ENCODE assay signal across 12 cellular contexts in the genomic region with DNA sequence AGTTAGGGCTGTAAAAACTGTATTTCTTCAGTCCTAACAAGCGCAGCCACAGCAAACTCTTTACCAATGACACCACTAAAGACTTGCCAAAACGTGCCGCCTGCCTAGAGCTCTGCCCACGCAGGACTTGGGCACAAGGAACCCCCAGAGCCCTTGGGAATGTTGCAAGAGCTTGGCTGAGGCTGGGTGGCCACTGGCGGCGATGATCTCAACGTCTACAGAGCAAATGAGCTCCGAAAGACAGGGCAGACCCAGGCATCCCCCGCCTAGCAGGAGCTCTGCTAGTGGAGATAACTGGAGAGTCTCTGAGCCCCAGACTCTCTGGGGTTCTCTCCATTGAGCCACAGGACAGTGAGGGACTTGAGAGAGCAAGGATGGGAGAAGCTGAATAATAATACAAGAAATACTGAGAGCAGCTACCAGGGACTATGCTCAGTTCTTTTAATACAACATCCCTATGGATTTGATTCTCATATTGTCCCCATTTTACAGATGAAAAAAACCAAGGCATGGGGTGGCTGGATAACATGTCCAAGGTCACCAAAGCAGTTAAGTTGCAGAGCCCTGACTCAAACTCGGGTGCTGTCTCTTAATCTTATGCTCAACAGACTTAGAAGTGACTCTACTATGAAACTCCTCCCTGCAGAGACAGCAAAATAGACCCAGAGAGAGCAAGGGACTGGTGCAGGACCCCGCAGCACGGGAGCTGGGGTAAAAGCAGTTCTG. TPM values are rescaled to one million over a fixed set of nuclear protein-coding genes. Genes with fewer than 3 reads are reported as not detected.
DNase-seq lines count a peak whose midpoint lies in the region; ATAC-seq and TF ChIP-seq lines count a peak whose summit lies in the region.
"Had no signal": no experiment of that assay in that cellular context is flagged by ENCODE, and none has a peak within 500 bp of the region (broad histone marks: within the 10 kb centered on the region; RNA-seq: fewer than 3 reads in every experiment).

No MANE protein-coding gene starts in this region.

- intact Hi-C loops in Right ventricle myocardium superior (cut with DNase I) (no loop called here), MCF 10A (cut with micrococcal nuclease) (no loop called here), aorta (cut with DNase I) (no loop called here)

- WGBS in aorta, 2 donors: 12 to 18% methylated on average over 12 of the region's 12 CpGs

- no peaks in the 10 kb centered on the region for H3K27me3 Mint-ChIP-seq in MCF 10A (ENCODE audit: insufficient read depth, unreplicated experiment)
- H3K27me3 Mint-ChIP-seq in activated T-cell treated with anti-CD3 and anti-CD28 coated beads, Interleukin-2, amount 50 U/mL, for 4 hours (ENCODE audit: low read depth): peaks cover 2% of the 10 kb centered on the region

- H3K36me3 ChIP-seq in right atrium auricular region (no peaks in the 10 kb centered on the region), aorta (ENCODE audit: control insufficient read depth in 1 of 2, insufficient read depth in 2 of 2, low read length in 1 of 2) (no peaks in the 10 kb centered on the region)
- H3K36me3 ChIP-seq: colonic mucosa had no signal

- no peak for TF ChIP-seq CTCF in right atrium auricular region (IDR thresholded peaks at IDR 0.05)
- no peak for TF ChIP-seq CTCF in MCF 10A (IDR thresholded peaks at IDR 0.05; ENCODE audit: unreplicated experiment)

- CTCF ChIA-PET in MCF 10A (lab: Yijun Ruan, JAX): interaction anchor here (0.6 to 1.7 kb wide), 5 partner anchors 11 to 357 kb away, joined by 3 to 6 read pairs (median 4); no protein-coding TSS in a partner anchor

- H3K27ac ChIP-seq in right atrium auricular region (peak overlapping the region; percentile 77 to 79), aorta (ENCODE audit: low read depth in 1 of 2, low read length in 2 of 2) (peak overlapping the region in 1 of 2 donors; percentile 49)
- H3K27ac ChIP-seq: colonic mucosa, WERI-Rb-1 had no signal

- no peak overlapping the region for H3K4me3 Mint-ChIP-seq in MCF 10A (ENCODE audit: unreplicated experiment)
- H3K4me3 Mint-ChIP-seq in activated T-cell treated with anti-CD3 and anti-CD28 coated beads, Interleukin-2, amount 50 U/mL, for 4 hours: no peak overlapping the region

- H3K4me1 ChIP-seq in right atrium auricular region: peaks cover 0 to 84% of the 10 kb centered on the region in 2 donors
- H3K4me1 ChIP-seq in aorta (ENCODE audit: control insufficient read depth in 1 of 2, insufficient read depth in 2 of 2, low read length in 2 of 2): peaks cover 3 to 5% of the 10 kb centered on the region in 2 donors

- no peaks in the 10 kb centered on the region for H3K9me3 Mint-ChIP-seq in MCF 10A (ENCODE audit: unreplicated experiment)
- no peaks in the 10 kb centered on the region for H3K9me3 Mint-ChIP-seq in activated T-cell treated with anti-CD3 and anti-CD28 coated beads, Interleukin-2, amount 50 U/mL, for 4 hours

- DNase-seq in right atrium auricular region (ENCODE audit: low spot score): no peak
- DNase-seq in Right ventricle myocardium superior: no peak
- DNase-seq in MCF 10A (ENCODE audit: unreplicated experiment): peak; percentile 84
- DNase-seq in left lobe of liver (ENCODE audit: low spot score): no peak
- peak; percentile 81 to 90 for DNase-seq in aorta
- DNase-seq in NCI-H446 treated with DMSO at 0.1 percent for 48 hours (lab: John Stamatoyannopoulos, UW): no peak
- DNase-seq in activated CD8-positive, alpha-beta memory T cell treated with anti-CD3 and anti-CD28 coated beads, Interleukin-2, amount 50 U/mL, for 48 hours: no peak
- DNase-seq in activated T-cell treated with anti-CD3 and anti-CD28 coated beads, Interleukin-2, amount 50 U/mL, for 4 hours: no peak
- DNase-seq: colonic mucosa, hypothalamus, NCI-H2171 treated with DMSO at 0.1 percent for 48 hours, WERI-Rb-1 had no signal

- peaks cover 31% of the 10 kb centered on the region for H3K4me1 Mint-ChIP-seq in MCF 10A (ENCODE audit: insufficient read depth, unreplicated experiment)
- no peaks in the 10 kb centered on the region for H3K4me1 Mint-ChIP-seq in activated T-cell treated with anti-CD3 and anti-CD28 coated beads, Interleukin-2, amount 50 U/mL, for 4 hours (ENCODE audit: low read depth)

- H3K36me3 Mint-ChIP-seq in MCF 10A (ENCODE audit: insufficient read depth, unreplicated experiment): no peaks in the 10 kb centered on the region
- no peaks in the 10 kb centered on the region for H3K36me3 Mint-ChIP-seq in activated T-cell treated with anti-CD3 and anti-CD28 coated beads, Interleukin-2, amount 50 U/mL, for 4 hours (ENCODE audit: insufficient read depth)

- ATAC-seq in Right ventricle myocardium superior (ENCODE audit: poor library complexity) (no peak), left lobe of liver (peak; percentile 26), aorta (ENCODE audit: low FRiP score) (peak; percentile 51)
- ATAC-seq in activated T-cell treated with anti-CD3 and anti-CD28 coated beads, Interleukin-2, amount 50 U/mL, for 4 hours: no peak

- no peaks in the 10 kb centered on the region for H3K9me3 ChIP-seq in right atrium auricular region
- no peaks in the 10 kb centered on the region for H3K9me3 ChIP-seq in aorta (ENCODE audit: control insufficient read depth, low read length)
- H3K9me3 ChIP-seq: colonic mucosa had no signal

- H3K27me3 ChIP-seq in right atrium auricular region: no peaks in the 10 kb centered on the region
- no peaks in the 10 kb centered on the region for H3K27me3 ChIP-seq in aorta (ENCODE audit: control insufficient read depth in 1 of 2, insufficient read depth in 2 of 2, low read length in 1 of 2)
- H3K27me3 ChIP-seq: colonic mucosa had no signal

- H3K27ac Mint-ChIP-seq in MCF 10A (ENCODE audit: low read depth, unreplicated experiment): peak overlapping the region; percentile 86

- BruUV-seq in MCF 10A (replicated peaks; lab: Mats Ljungman, UMichigan): no TSS peak

- POLR2A ChIA-PET in MCF 10A (lab: Yijun Ruan, JAX): interaction anchor here (0.6 to 3.7 kb wide), 13 partner anchors 9 to 133 kb away, joined by 3 to 47 read pairs (median 8); partner anchors contain the start of gene SLC25A51

- H3K4me3 ChIP-seq in right atrium auricular region (no peak overlapping the region), aorta (ENCODE audit: low read length in 2 of 2) (no peak overlapping the region)
- H3K4me3 ChIP-seq: colonic mucosa had no signal

RNA-seq across cellular contexts. Expression of gene SHB, which starts 32.5 kb away (rescaled TPM):
- total RNA-seq in right atrium auricular region (10 to 100 TPM; 33.9 to 39.9 TPM), Right ventricle myocardium superior (15.0 TPM), MCF 10A (2022) (22.3 and 29.6 TPM in 2 replicates), left lobe of liver (14.1 TPM), aorta (10 to 100 TPM; 28.7 to 29.3 TPM)
- 1 to 10 TPM; 3.5 to 5.7 TPM for polyA plus RNA-seq in aorta
- 1 to 10 TPM; 2.6 to 4.0 (median 3.4) TPM for total RNA-seq in activated T-cell treated with anti-CD3 and anti-CD28 coated beads, Interleukin-2, amount 50 U/mL, for 4 hours

Comparison
In these comparisons a context has a peak if more than half of its experiments do, and no peak if none do; other contexts are left out.
1. DNase-seq: peak in MCF 10A (single experiment) and aorta (2 of 2); none in right atrium auricular region (single experiment), Right ventricle myocardium superior (single experiment), left lobe of liver (single experiment), NCI-H446 treated with DMSO at 0.1 percent for 48 hours (single experiment), activated CD8-positive, alpha-beta memory T cell treated with anti-CD3 and anti-CD28 coated beads, Interleukin-2, amount 50 U/mL, for 48 hours (single experiment) and activated T-cell treated with anti-CD3 and anti-CD28 coated beads, Interleukin-2, amount 50 U/mL, for 4 hours (single experiment).
2. ATAC-seq: peak in left lobe of liver (single experiment) and aorta (single experiment); none in Right ventricle myocardium superior (single experiment) and activated T-cell treated with anti-CD3 and anti-CD28 coated beads, Interleukin-2, amount 50 U/mL, for 4 hours (0 of 2).